8 cellular contexts compared by ENCODE assay signal in the genomic region with DNA sequence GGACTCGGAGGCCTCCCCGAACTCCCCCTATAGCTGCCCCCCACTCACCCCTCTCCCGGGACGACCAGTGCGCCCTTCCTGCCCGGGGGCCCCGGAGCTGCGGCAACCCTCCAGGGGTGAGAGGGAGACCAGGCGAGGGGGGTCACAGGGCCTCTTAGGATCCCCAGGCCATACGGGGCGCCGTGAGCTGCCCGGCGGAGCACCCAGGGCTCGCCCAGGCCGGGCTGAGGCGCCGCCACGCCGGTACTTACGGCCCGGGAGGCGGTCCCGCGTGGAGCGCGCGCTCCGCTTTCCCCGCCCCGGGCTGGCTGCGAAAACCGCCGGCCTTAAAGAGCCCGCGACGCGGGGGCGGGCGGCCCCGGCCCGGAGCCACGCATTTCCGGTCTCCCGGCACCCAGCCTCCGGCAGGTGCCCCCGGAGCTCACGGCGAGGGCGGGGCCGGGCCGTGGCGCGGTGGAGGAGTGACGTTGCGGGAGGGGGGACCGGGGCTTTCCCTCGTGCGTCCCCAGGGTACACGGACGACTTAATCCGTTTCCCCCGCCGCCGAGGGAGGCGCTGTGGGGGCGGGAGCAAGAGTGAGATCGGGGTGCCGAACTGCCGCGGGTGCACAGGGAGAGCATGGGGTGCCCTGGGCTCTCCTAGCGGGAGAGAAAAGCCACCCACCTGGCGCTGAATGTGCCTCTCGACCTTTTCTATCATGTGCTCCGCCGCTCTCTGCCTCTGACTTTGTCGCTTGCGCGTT.
A peak's percentile ranks its signal among the peaks of the same experiment; 100 is the strongest.
DNase-seq lines count a peak whose midpoint lies in the region; ATAC-seq lines count a peak whose summit lies in the region.

A gene (minus strand): TSS at position 381 of the 742 bp plus-strand sequence. CDS start 1,019 bp downstream, outside the sequence.

- peak; percentile 97 for DNase-seq in COLO668 (lab: John Stamatoyannopoulos, UW; ENCODE audit: unreplicated experiment)
- DNase-seq in HPDE6-E6E7 (ENCODE audit: extremely low spot score), result peak; percentile 84
- DNase-seq in NK-92 (lab: John Stamatoyannopoulos, UW; ENCODE audit: unreplicated experiment), result peak; percentile 76
- DNase-seq in activated CD8-positive, alpha-beta memory T cell treated with anti-CD3 and anti-CD28 coated beads for 1 hour (ENCODE audit: extremely low read depth in 1 of 2, low read depth in 1 of 2), result peak; percentile 87 to 92
- peak; percentile 95 for DNase-seq in effector CD8-positive, alpha-beta T cell (lab: John Stamatoyannopoulos, UW)
- peak; percentile 94 for DNase-seq in medulla oblongata (ENCODE audit: extremely low spot score)
- peak; percentile 89 for DNase-seq in stimulated activated CD8-positive, alpha-beta memory T cell treated with anti-CD3 and anti-CD28 coated beads, Interleukin-12 subunit alpha, Interleukin-12 subunit beta, amount 100 ng/mL, for 24 hours (ENCODE audit: extremely low read depth)

- ATAC-seq in GM19467 (IDR thresholded peaks at IDR 0.05; ENCODE audit: unreplicated experiment), result peak; percentile 58

Comparison
In these comparisons a context has a peak if more than half of its experiments do, and no peak if none do; other contexts are left out.
1. Peak in every context shown above with its lines: DNase-seq and ATAC-seq.